15 cellular contexts compared by ENCODE assay signal in the genomic region with DNA sequence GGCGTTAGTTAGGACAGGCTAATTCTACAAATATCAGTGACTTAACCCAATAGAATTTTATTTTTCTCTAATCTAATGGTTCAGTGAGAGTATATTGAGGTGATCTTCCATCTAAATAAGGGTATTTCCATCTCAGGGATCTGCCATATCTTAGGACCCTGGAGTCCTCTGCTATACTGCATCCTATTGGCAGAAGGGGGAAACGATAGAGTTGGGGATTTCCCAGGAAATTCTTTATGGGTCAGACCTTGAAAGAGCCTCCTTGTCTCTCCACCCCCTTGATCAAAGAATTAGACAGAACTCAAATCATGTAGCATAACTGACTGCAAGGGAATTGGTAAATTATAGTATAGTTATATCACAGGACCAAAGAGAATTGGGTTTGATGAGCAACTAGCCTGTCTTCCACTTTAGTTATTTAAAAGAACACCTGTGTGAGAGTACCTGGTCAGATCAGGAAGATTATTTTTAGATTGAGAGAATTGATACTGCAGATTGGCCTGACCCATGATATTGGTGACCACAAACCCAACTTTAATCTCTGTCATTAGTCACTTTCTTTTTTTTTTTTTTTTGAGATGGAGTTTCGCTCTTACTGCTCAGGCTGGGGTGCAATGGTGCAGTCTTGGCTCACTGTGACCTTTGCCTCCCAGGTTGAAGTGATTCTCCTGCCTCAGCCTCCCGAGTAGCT. TPM values are rescaled to one million over a fixed set of nuclear protein-coding genes. Genes with fewer than 3 reads are reported as not detected.
DNase-seq lines count a peak whose midpoint lies in the region; ATAC-seq and FAIRE-seq lines count a peak whose summit lies in the region.
"Had no signal": no experiment of that assay in that cellular context is flagged by ENCODE, and none has a peak within 500 bp of the region (broad histone marks: within the 10 kb centered on the region; RNA-seq: fewer than 3 reads in every experiment).

No MANE protein-coding gene starts in this region.

- peaks cover 4% of the 10 kb centered on the region for H3K9me3 Mint-ChIP-seq in activated T-cell treated with anti-CD3 and anti-CD28 coated beads, Interleukin-2, amount 50 U/mL, for 24 hours
- peaks cover 3 to 7% of the 10 kb centered on the region in 2 donors for H3K9me3 Mint-ChIP-seq in stimulated activated naive B cell treated with anti-CD40 and anti-IgM and Interleukin-4, amounts not matched to agents 10 μg/mL and 1 μg/mL and 100 μg/mL, for 72 hours

- ATAC-seq in GM21423 (IDR thresholded peaks at IDR 0.05; ENCODE audit: unreplicated experiment), result peak; percentile 57
- peak; percentile 86 for ATAC-seq in T-helper 17 cell
- peak; percentile 65 to 71 for ATAC-seq in stimulated activated naive B cell treated with anti-CD40 and anti-IgM and Interleukin-4, amounts not matched to agents 10 μg/mL and 1 μg/mL and 100 μg/mL, for 72 hours (replicated peaks)
- ATAC-seq: foreskin keratinocyte had no signal

- H3K9me3 ChIP-seq in T-helper 17 cell (ENCODE audit: control insufficient read depth, low read length, poor library complexity, severe bottlenecking) (no peaks in the 10 kb centered on the region), MG63 (no peaks in the 10 kb centered on the region)
- H3K9me3 ChIP-seq: Peyer's patch had no signal

- H3K4me3 ChIP-seq in MG63, result no peak overlapping the region
- H3K4me3 ChIP-seq: Peyer's patch had no signal

- H3K4me3 Mint-ChIP-seq in activated T-cell treated with anti-CD3 and anti-CD28 coated beads, Interleukin-2, amount 50 U/mL, for 24 hours, result no peak overlapping the region
- H3K4me3 Mint-ChIP-seq in T-helper 17 cell, result no peak overlapping the region
- no peak overlapping the region for H3K4me3 Mint-ChIP-seq in stimulated activated naive B cell treated with anti-CD40 and anti-IgM and Interleukin-4, amounts not matched to agents 10 μg/mL and 1 μg/mL and 100 μg/mL, for 72 hours

- H3K36me3 ChIP-seq in MG63, result peaks cover 45% of the 10 kb centered on the region

- FAIRE-seq in HTR-8/SVneo (lab: Jason Lieb, UNC), result no peak

- peaks cover 97% of the 10 kb centered on the region for H3K36me3 Mint-ChIP-seq in activated T-cell treated with anti-CD3 and anti-CD28 coated beads, Interleukin-2, amount 50 U/mL, for 24 hours (ENCODE audit: low read depth)
- H3K36me3 Mint-ChIP-seq in T-helper 17 cell (ENCODE audit: low read depth), result peaks cover 23% of the 10 kb centered on the region
- H3K36me3 Mint-ChIP-seq in stimulated activated naive B cell treated with anti-CD40 and anti-IgM and Interleukin-4, amounts not matched to agents 10 μg/mL and 1 μg/mL and 100 μg/mL, for 72 hours, result peaks cover 36 to 52% of the 10 kb centered on the region in 2 donors

- no peaks in the 10 kb centered on the region for H3K27me3 Mint-ChIP-seq in activated T-cell treated with anti-CD3 and anti-CD28 coated beads, Interleukin-2, amount 50 U/mL, for 24 hours
- H3K27me3 Mint-ChIP-seq in T-helper 17 cell, result no peaks in the 10 kb centered on the region
- no peaks in the 10 kb centered on the region for H3K27me3 Mint-ChIP-seq in stimulated activated naive B cell treated with anti-CD40 and anti-IgM and Interleukin-4, amounts not matched to agents 10 μg/mL and 1 μg/mL and 100 μg/mL, for 72 hours

- H3K27ac Mint-ChIP-seq in activated T-cell treated with anti-CD3 and anti-CD28 coated beads, Interleukin-2, amount 50 U/mL, for 24 hours, result peak overlapping the region; percentile 74
- peak overlapping the region; percentile 32 for H3K27ac Mint-ChIP-seq in T-helper 17 cell
- H3K27ac Mint-ChIP-seq in stimulated activated naive B cell treated with anti-CD40 and anti-IgM and Interleukin-4, amounts not matched to agents 10 μg/mL and 1 μg/mL and 100 μg/mL, for 72 hours, result peak overlapping the region; percentile 69

- H3K4me1 Mint-ChIP-seq in activated T-cell treated with anti-CD3 and anti-CD28 coated beads, Interleukin-2, amount 50 U/mL, for 24 hours (ENCODE audit: low read depth), result peaks cover 23% of the 10 kb centered on the region
- H3K4me1 Mint-ChIP-seq in T-helper 17 cell, result peaks cover 24% of the 10 kb centered on the region
- peaks cover 10 to 22% of the 10 kb centered on the region in 2 donors for H3K4me1 Mint-ChIP-seq in stimulated activated naive B cell treated with anti-CD40 and anti-IgM and Interleukin-4, amounts not matched to agents 10 μg/mL and 1 μg/mL and 100 μg/mL, for 72 hours

- no peak for DNase-seq in activated T-cell treated with anti-CD3 and anti-CD28 coated beads, Interleukin-2, amount 50 U/mL, for 24 hours
- no peak for DNase-seq in activated T-cell treated with anti-CD3 and anti-CD28 coated beads, Interleukin-2, amount 50 U/mL, for 48 hours
- DNase-seq in T-helper 17 cell (no peak), HTR-8/SVneo (ENCODE audit: insufficient read length, low spot score) (no peak), NCI-H2081 treated with DMSO at 0.1 percent for 48 hours (lab: John Stamatoyannopoulos, UW) (no peak), MG63 (no peak)
- no peak for DNase-seq in stimulated activated naive B cell treated with anti-CD40 and anti-IgM and Interleukin-4, amounts not matched to agents 10 μg/mL and 1 μg/mL and 100 μg/mL, for 72 hours
- DNase-seq: activated CD4-positive, alpha-beta T cell treated with anti-CD3 and anti-CD28 coated beads, Interleukin-2, amount 50 U/mL, for 4 hours; DMS79 treated with DMSO at 0.1 percent for 48 hours; foreskin keratinocyte; midbrain; NCI-H1436; nucleus accumbens; Peyer's patch had no signal

- H3K27me3 ChIP-seq in MG63, result no peaks in the 10 kb centered on the region
- H3K27me3 ChIP-seq: foreskin keratinocyte, Peyer's patch had no signal

RNA-seq across cellular contexts. Expression of gene SMARCA5, which starts 25.6 kb away (rescaled TPM):
- total RNA-seq in T-helper 17 cell, result 10 to 100 TPM; 64.1 to 66.3 TPM
- 16.6 and 22.5 TPM in 2 replicates for total RNA-seq in MG63 (2014; rRNA removed; shearing (Covaris generic); ENCODE audit: low replicate concordance)
